Comparison of ENCODE assay signal across 8 cellular contexts in genomic region chr10:21494221-21495001, GRCh38. TPM values are rescaled to one million over a fixed set of nuclear protein-coding genes. Genes with fewer than 3 reads are reported as not detected.
DNase-seq lines count a peak whose midpoint lies in the region; ATAC-seq and TF ChIP-seq lines count a peak whose summit lies in the region.

No MANE protein-coding gene starts in this region.

- H3K27me3 ChIP-seq in BLaER1 (peaks cover 79% of the 10 kb centered on the region), H7 (ENCODE audit: control insufficient read depth, insufficient read depth, low read length) (peaks cover 25% of the 10 kb centered on the region), right atrium auricular region (no peaks in the 10 kb centered on the region)

- H3K4me1 ChIP-seq in BLaER1, result peaks cover 30% of the 10 kb centered on the region
- H3K4me1 ChIP-seq in right atrium auricular region, result peaks cover 0 to 25% of the 10 kb centered on the region in 2 donors

- DNase-seq in H7 (peak; percentile 77), right atrium auricular region (ENCODE audit: low spot score) (no peak), retinal pigment epithelial cell (ENCODE audit: low read depth) (no peak), pons (ENCODE audit: low spot score) (no peak)
- peak; percentile 22 for DNase-seq in activated naive CD4-positive, alpha-beta T cell treated with anti-CD3 and anti-CD28 coated beads, Interleukin-2, amount 50 U/mL, for 16 hours

- peaks cover 54% of the 10 kb centered on the region for H4K20me1 ChIP-seq in BLaER1

- H3K9me3 ChIP-seq in BLaER1 (0 out of 2 replicates have a peak, but pooled peaks cover 5% of the 10 kb centered on the region), right atrium auricular region (no peaks in the 10 kb centered on the region)

- H3K27ac ChIP-seq in BLaER1 (no peak overlapping the region), right atrium auricular region (peak overlapping the region; percentile 78 to 84)

- TF ChIP-seq CTCF in right atrium auricular region (IDR thresholded peaks at IDR 0.05), result no peak
- TF ChIP-seq CTCF in retinal pigment epithelial cell (conservative IDR thresholded peaks at IDR 0.05; ENCODE audit: low read depth, low read length), result peak; percentile 11

- H3K36me3 ChIP-seq in BLaER1 (no peaks in the 10 kb centered on the region), H7 (replicated peaks; ENCODE audit: control insufficient read depth, insufficient read depth, low read length) (no peaks in the 10 kb centered on the region), right atrium auricular region (no peaks in the 10 kb centered on the region)

- no peak overlapping the region for H3K9ac ChIP-seq in BLaER1

- ATAC-seq in GM21723 (IDR thresholded peaks at IDR 0.05; ENCODE audit: unreplicated experiment), result no peak
- ATAC-seq in GM18858 (IDR thresholded peaks at IDR 0.05; ENCODE audit: unreplicated experiment), result no peak

- H3K4me2 ChIP-seq in BLaER1, result peak overlapping the region; percentile 98

- peak overlapping the region; percentile 70 for H3K4me3 ChIP-seq in BLaER1
- H3K4me3 ChIP-seq in H7 (ENCODE audit: insufficient read depth, low read depth, low read length), result peak overlapping the region; percentile 82
- H3K4me3 ChIP-seq in right atrium auricular region, result peak overlapping the region; percentile 56 to 87
- H3K4me3 ChIP-seq in retinal pigment epithelial cell (ENCODE audit: low read length), result peak overlapping the region; percentile 79

RNA-seq across cellular contexts. Expression of gene SKIDA1, which starts 31.1 kb away (rescaled TPM):
- total RNA-seq in H7 (2014; rRNA removed; shearing (Covaris generic)), result 10.4 and 15.1 TPM in 2 replicates
- total RNA-seq in right atrium auricular region, result 1 to 10 TPM; 2.1 to 2.6 TPM

RNA-seq across cellular contexts. Expression of gene MLLT10, which starts 39.6 kb away (rescaled TPM):
- 47.2 and 59.0 TPM in 2 replicates for total RNA-seq in H7 (2014; rRNA removed; shearing (Covaris generic))
- 10 to 100 TPM; 18.8 to 27.2 TPM for total RNA-seq in right atrium auricular region

Comparison
In these comparisons a context has a peak if more than half of its experiments do, and no peak if none do; other contexts are left out.
1. DNase-seq: peak in H7 (single experiment) and activated naive CD4-positive, alpha-beta T cell treated with anti-CD3 and anti-CD28 coated beads, Interleukin-2, amount 50 U/mL, for 16 hours (single experiment); none in right atrium auricular region (single experiment), retinal pigment epithelial cell (single experiment) and pons (single experiment).
2. Peak in every context shown above with its lines, with median percentiles within 50 percentile points of each other: H3K4me3 ChIP-seq.